ENCODE assay signal across 9 cellular contexts in the genomic region with DNA sequence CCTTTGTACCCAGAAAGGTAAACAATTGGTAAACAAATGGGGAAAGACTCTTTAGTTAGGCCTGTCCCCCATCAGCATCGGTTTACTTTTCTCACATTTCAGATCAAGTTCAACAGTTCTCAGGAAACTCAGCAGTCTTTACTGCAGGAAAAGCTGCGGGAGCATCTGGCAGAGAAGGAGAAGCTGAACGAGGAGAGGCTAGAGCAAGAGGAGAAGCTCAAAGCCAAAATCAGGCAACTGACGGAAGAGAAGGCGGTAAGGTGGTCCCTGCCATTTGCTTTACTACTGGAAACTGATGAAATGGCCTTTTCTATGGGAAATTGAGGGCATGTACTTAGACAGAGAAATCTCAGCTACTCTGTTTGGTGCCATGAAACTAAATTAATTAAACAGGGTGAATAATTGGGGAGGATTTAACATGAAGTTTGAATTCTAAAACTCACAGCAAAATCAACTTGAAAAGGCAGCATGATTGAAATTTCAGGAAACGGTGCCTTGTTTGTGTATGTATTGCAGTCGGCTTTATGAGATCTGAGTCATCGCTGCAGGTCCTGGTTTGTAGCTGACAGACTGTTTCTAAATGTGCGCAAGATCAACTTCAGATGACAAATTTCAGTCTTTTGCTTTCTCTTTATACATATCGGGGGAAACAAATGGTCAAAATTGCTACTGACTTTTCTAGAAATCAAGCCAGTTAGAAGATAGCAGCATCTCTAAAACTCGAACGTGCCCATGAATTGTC.
DNase-seq lines count a peak whose midpoint lies in the region; ATAC-seq and TF ChIP-seq lines count a peak whose summit lies in the region.
"Had no signal": no experiment of that assay in that cellular context is flagged by ENCODE, and none has a peak within 500 bp of the region (broad histone marks: within the 10 kb centered on the region; RNA-seq: fewer than 3 reads in every experiment).

No MANE protein-coding gene starts in this region.

- H3K27me3 ChIP-seq in foreskin keratinocyte = no peaks in the 10 kb centered on the region
- no peaks in the 10 kb centered on the region for H3K27me3 ChIP-seq in lower lobe of right lung (ENCODE audit: low read depth)

- peaks cover 26% of the 10 kb centered on the region for H3K27me3 Mint-ChIP-seq in activated CD8-positive, alpha-beta T cell treated with anti-CD3 and anti-CD28 coated beads for 36 hours

- H3K4me3 Mint-ChIP-seq in activated CD8-positive, alpha-beta T cell treated with anti-CD3 and anti-CD28 coated beads for 36 hours = no peak overlapping the region
- H3K4me3 Mint-ChIP-seq: activated naive CD8-positive, alpha-beta T cell had no signal

- H3K9me3 ChIP-seq in HEK293 (ENCODE audit: control insufficient read depth, insufficient read depth, low read depth, low read length) (no peaks in the 10 kb centered on the region), lower lobe of right lung (no peaks in the 10 kb centered on the region)

- H3K27ac ChIP-seq in HEK293 (ENCODE audit: extremely low read depth, low read depth, low read length) (no peak overlapping the region), foreskin keratinocyte (peak overlapping the region; percentile 80), lower lobe of right lung (no peak overlapping the region)

- peak; percentile 52 for DNase-seq in A172 (ENCODE audit: low spot score)
- DNase-seq in activated CD8-positive, alpha-beta T cell treated with anti-CD3 and anti-CD28 coated beads for 36 hours = no peak
- DNase-seq in foreskin keratinocyte = peak in 1 of 2 donors; percentile 64
- no peak for DNase-seq in lower lobe of right lung
- DNase-seq in activated naive CD4-positive, alpha-beta T cell (lab: John Stamatoyannopoulos, UW) = no peak

- TF ChIP-seq CTCF in HEK293 (tag by site-specific recombination; IDR thresholded peaks at IDR 0.05) (no peak), foreskin keratinocyte (conservative IDR thresholded peaks at IDR 0.05) (no peak), lower lobe of right lung (IDR thresholded peaks at IDR 0.05) (no peak)
- no peak for TF ChIP-seq CTCF in activated CD8-positive, alpha-beta T cell treated with anti-CD3 and anti-CD28 coated beads for 36 hours (IDR thresholded peaks at IDR 0.05)

- intact Hi-C loops in activated CD8-positive, alpha-beta T cell treated with anti-CD3 and anti-CD28 coated beads for 36 hours (cut with micrococcal nuclease) = no loop called here
- intact Hi-C loops in lower lobe of right lung (cut with DNase I) = no loop called here

- H3K27ac Mint-ChIP-seq in activated CD8-positive, alpha-beta T cell treated with anti-CD3 and anti-CD28 coated beads for 36 hours = peak overlapping the region; percentile 43
- H3K27ac Mint-ChIP-seq: activated naive CD8-positive, alpha-beta T cell had no signal

- CTCF ChIA-PET in HEK293 (lab: Yijun Ruan, JAX) = interaction anchor here (1.4 to 3.0 kb wide), 2 partner anchors 18 to 21 kb away, joined by 4 to 13 read pairs; no protein-coding TSS in a partner anchor
- CTCF ChIA-PET in activated CD8-positive, alpha-beta T cell treated with anti-CD3 and anti-CD28 coated beads for 36 hours (lab: Charles Lee) = interaction anchor here (1.1 to 2.6 kb wide), 4 partner anchors 18 to 90 kb away, joined by 3 to 17 read pairs (median 4); no protein-coding TSS in a partner anchor

- ATAC-seq in activated CD8-positive, alpha-beta T cell treated with anti-CD3 and anti-CD28 coated beads for 36 hours = peak; percentile 35
- ATAC-seq in foreskin keratinocyte = peak; percentile 19
- ATAC-seq in GM19395 (IDR thresholded peaks at IDR 0.05; ENCODE audit: unreplicated experiment) = no peak
- no peak for ATAC-seq in GM19328 (IDR thresholded peaks at IDR 0.05; ENCODE audit: unreplicated experiment)
- ATAC-seq in lower lobe of right lung = no peak

- POLR2A ChIA-PET in HEK293 (lab: Yijun Ruan, JAX) = interaction anchor here (0.6 kb wide), 1 partner anchor 11 kb away, joined by 6 read pairs; no protein-coding TSS in a partner anchor
- POLR2A ChIA-PET in activated CD8-positive, alpha-beta T cell treated with anti-CD3 and anti-CD28 coated beads for 36 hours (lab: Charles Lee) = interaction anchor here (0.5 to 1.8 kb wide), 4 partner anchors 18 to 83 kb away, joined by 3 to 5 read pairs (median 4); no protein-coding TSS in a partner anchor

- H3K9me3 Mint-ChIP-seq in activated CD8-positive, alpha-beta T cell treated with anti-CD3 and anti-CD28 coated beads for 36 hours = no peaks in the 10 kb centered on the region

- no peaks in the 10 kb centered on the region for H3K36me3 Mint-ChIP-seq in activated CD8-positive, alpha-beta T cell treated with anti-CD3 and anti-CD28 coated beads for 36 hours (ENCODE audit: low read depth)
- H3K36me3 Mint-ChIP-seq: activated naive CD8-positive, alpha-beta T cell had no signal

- no peaks in the 10 kb centered on the region for H3K36me3 ChIP-seq in HEK293 (ENCODE audit: control insufficient read depth in 2 of 2, insufficient read depth in 1 of 2, low read length in 2 of 2)
- no peaks in the 10 kb centered on the region for H3K36me3 ChIP-seq in lower lobe of right lung

- H3K4me3 ChIP-seq in HEK293 (ENCODE audit: low read depth, low read length) = no peak overlapping the region
- H3K4me3 ChIP-seq in lower lobe of right lung = no peak overlapping the region

- H3K4me1 ChIP-seq in HEK293 (ENCODE audit: control insufficient read depth, insufficient read depth, low read length) (no peaks in the 10 kb centered on the region), foreskin keratinocyte (peaks cover 31% of the 10 kb centered on the region), lower lobe of right lung (peaks cover 32% of the 10 kb centered on the region)

- H3K4me1 Mint-ChIP-seq in activated CD8-positive, alpha-beta T cell treated with anti-CD3 and anti-CD28 coated beads for 36 hours (ENCODE audit: low read depth) = peaks cover 36% of the 10 kb centered on the region

TF ChIP-seq in HEK293, 187 proteins besides CTCF, POLR2A, EP300 and RAD21:
- TF ChIP-seq FEZF1 (tag by site-specific recombination; IDR thresholded peaks at IDR 0.05) (peak; percentile 22; the same call in 1 of the 2 replicates), ZNF596 (tag by site-specific recombination; IDR thresholded peaks at IDR 0.05) (no peak), ZNF394 (tag by site-specific recombination; IDR thresholded peaks at IDR 0.05; ENCODE audit: borderline replicate concordance) (peak; percentile 94), ZNF600 (tag by site-specific recombination; IDR thresholded peaks at IDR 0.05) (no peak)
- TF ChIP-seq, protein P1, sequence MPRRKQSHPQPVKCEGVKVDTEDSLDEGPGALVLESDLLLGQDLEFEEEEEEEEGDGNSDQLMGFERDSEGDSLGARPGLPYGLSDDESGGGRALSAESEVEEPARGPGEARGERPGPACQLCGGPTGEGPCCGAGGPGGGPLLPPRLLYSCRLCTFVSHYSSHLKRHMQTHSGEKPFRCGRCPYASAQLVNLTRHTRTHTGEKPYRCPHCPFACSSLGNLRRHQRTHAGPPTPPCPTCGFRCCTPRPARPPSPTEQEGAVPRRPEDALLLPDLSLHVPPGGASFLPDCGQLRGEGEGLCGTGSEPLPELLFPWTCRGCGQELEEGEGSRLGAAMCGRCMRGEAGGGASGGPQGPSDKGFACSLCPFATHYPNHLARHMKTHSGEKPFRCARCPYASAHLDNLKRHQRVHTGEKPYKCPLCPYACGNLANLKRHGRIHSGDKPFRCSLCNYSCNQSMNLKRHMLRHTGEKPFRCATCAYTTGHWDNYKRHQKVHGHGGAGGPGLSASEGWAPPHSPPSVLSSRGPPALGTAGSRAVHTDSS (tag by site-specific recombination; IDR thresholded peaks at IDR 0.05) = no peak
- TF ChIP-seq, protein P2, sequence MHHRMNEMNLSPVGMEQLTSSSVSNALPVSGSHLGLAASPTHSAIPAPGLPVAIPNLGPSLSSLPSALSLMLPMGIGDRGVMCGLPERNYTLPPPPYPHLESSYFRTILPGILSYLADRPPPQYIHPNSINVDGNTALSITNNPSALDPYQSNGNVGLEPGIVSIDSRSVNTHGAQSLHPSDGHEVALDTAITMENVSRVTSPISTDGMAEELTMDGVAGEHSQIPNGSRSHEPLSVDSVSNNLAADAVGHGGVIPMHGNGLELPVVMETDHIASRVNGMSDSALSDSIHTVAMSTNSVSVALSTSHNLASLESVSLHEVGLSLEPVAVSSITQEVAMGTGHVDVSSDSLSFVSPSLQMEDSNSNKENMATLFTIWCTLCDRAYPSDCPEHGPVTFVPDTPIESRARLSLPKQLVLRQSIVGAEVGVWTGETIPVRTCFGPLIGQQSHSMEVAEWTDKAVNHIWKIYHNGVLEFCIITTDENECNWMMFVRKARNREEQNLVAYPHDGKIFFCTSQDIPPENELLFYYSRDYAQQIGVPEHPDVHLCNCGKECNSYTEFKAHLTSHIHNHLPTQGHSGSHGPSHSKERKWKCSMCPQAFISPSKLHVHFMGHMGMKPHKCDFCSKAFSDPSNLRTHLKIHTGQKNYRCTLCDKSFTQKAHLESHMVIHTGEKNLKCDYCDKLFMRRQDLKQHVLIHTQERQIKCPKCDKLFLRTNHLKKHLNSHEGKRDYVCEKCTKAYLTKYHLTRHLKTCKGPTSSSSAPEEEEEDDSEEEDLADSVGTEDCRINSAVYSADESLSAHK (tag by site-specific recombination; IDR thresholded peaks at IDR 0.05) = 0 out of 2 replicates have a peak, but pooled peaks have one; percentile 25

Comparison
In these comparisons a context has a peak if more than half of its experiments do, and no peak if none do; other contexts are left out.
1. ATAC-seq: peak in activated CD8-positive, alpha-beta T cell treated with anti-CD3 and anti-CD28 coated beads for 36 hours (single experiment) and foreskin keratinocyte (single experiment); none in GM19395 (single experiment), GM19328 (single experiment) and lower lobe of right lung (0 of 2).